Comparison of ENCODE assay signal across 16 cellular contexts in the genomic region with DNA sequence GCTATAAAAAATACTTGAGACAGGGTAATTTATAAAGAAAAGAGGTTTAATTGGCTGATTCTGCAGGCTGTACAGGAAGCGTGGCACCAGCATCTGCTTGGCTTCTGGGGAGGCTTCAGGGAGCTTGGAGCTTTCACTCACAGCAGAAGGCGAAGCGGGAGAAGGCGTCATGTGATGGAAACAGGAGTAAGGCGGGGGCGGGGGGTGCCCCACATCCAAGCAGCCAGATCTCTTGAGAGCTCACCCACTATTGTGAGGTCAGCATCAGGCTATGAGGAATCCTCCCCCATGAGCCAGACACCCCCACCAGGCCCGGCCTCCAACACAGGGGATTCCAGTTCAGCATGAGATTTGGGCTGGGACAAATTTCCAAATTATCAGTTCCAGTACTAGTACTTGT. TPM values are rescaled to one million over a fixed set of nuclear protein-coding genes. Genes with fewer than 3 reads are reported as not detected.
DNase-seq lines count a peak whose midpoint lies in the region; ATAC-seq lines count a peak whose summit lies in the region.
"Had no signal": no experiment of that assay in that cellular context is flagged by ENCODE, and none has a peak within 500 bp of the region (broad histone marks: within the 10 kb centered on the region; RNA-seq: fewer than 3 reads in every experiment).

No MANE protein-coding gene starts in this region.

- peaks cover 63% of the 10 kb centered on the region for H3K36me3 Mint-ChIP-seq in activated CD4-positive, alpha-beta memory T cell treated with anti-CD3 and anti-CD28 coated beads for 36 hours
- H3K36me3 Mint-ChIP-seq in activated CD4-positive, alpha-beta memory T cell treated with anti-CD3 and anti-CD28 coated beads, Interleukin-2, amount 10 ng/mL, durations not matched to agents 7 days and 5 days (ENCODE audit: low read depth): peaks cover 86% of the 10 kb centered on the region
- H3K36me3 Mint-ChIP-seq in activated T-helper 2 cell treated with anti-CD3 and anti-CD28 coated beads, Interferon-gamma antibody, Interleukin-2, Interleukin-4, amounts not matched to agents 10 μg/mL and 5 μg/mL and 100 μg/mL, durations not matched to agents 14 hours and 24 hours and 36 hours (ENCODE audit: low read depth): peaks cover 94% of the 10 kb centered on the region

- no peak overlapping the region for H3K4me3 Mint-ChIP-seq in activated CD4-positive, alpha-beta memory T cell treated with anti-CD3 and anti-CD28 coated beads for 36 hours
- no peak overlapping the region for H3K4me3 Mint-ChIP-seq in activated CD4-positive, alpha-beta memory T cell treated with anti-CD3 and anti-CD28 coated beads, Interleukin-2, amount 10 ng/mL, durations not matched to agents 7 days and 5 days
- H3K4me3 Mint-ChIP-seq in activated T-helper 2 cell treated with anti-CD3 and anti-CD28 coated beads, Interferon-gamma antibody, Interleukin-2, Interleukin-4, amounts not matched to agents 10 μg/mL and 5 μg/mL and 100 μg/mL, durations not matched to agents 14 hours and 24 hours and 36 hours (ENCODE audit: low read depth): no peak overlapping the region
- H3K4me3 Mint-ChIP-seq: CD4-positive, alpha-beta memory T cell; effector memory CD8-positive, alpha-beta T cell; naive B cell had no signal

- POLR2A ChIA-PET in activated CD4-positive, alpha-beta memory T cell treated with anti-CD3 and anti-CD28 coated beads for 36 hours (lab: Charles Lee): no interaction called here
- POLR2A ChIA-PET in activated CD4-positive, alpha-beta memory T cell treated with anti-CD3 and anti-CD28 coated beads, Interleukin-2, amount 10 ng/mL, durations not matched to agents 7 days and 5 days (lab: Charles Lee): no interaction called here

- H3K9me3 Mint-ChIP-seq in activated CD4-positive, alpha-beta memory T cell treated with anti-CD3 and anti-CD28 coated beads for 36 hours: no peaks in the 10 kb centered on the region
- no peaks in the 10 kb centered on the region for H3K9me3 Mint-ChIP-seq in activated CD4-positive, alpha-beta memory T cell treated with anti-CD3 and anti-CD28 coated beads, Interleukin-2, amount 10 ng/mL, durations not matched to agents 7 days and 5 days
- H3K9me3 Mint-ChIP-seq in activated T-helper 2 cell treated with anti-CD3 and anti-CD28 coated beads, Interferon-gamma antibody, Interleukin-2, Interleukin-4, amounts not matched to agents 10 μg/mL and 5 μg/mL and 100 μg/mL, durations not matched to agents 14 hours and 24 hours and 36 hours: no peaks in the 10 kb centered on the region
- H3K9me3 Mint-ChIP-seq: CD4-positive, alpha-beta memory T cell; effector memory CD8-positive, alpha-beta T cell; naive B cell had no signal

- intact Hi-C loops in activated CD4-positive, alpha-beta memory T cell treated with anti-CD3 and anti-CD28 coated beads for 36 hours (cut with micrococcal nuclease): no loop called here
- intact Hi-C loops in activated T-helper 2 cell treated with anti-CD3 and anti-CD28 coated beads, Interferon-gamma antibody, Interleukin-2, Interleukin-4, amounts not matched to agents 10 μg/mL and 5 μg/mL and 100 μg/mL, durations not matched to agents 14 hours and 24 hours and 36 hours (cut with micrococcal nuclease): no loop called here

- H3K4me1 Mint-ChIP-seq in activated CD4-positive, alpha-beta memory T cell treated with anti-CD3 and anti-CD28 coated beads for 36 hours (ENCODE audit: low read depth): peaks cover 24% of the 10 kb centered on the region
- peaks cover 5% of the 10 kb centered on the region for H3K4me1 Mint-ChIP-seq in activated CD4-positive, alpha-beta memory T cell treated with anti-CD3 and anti-CD28 coated beads, Interleukin-2, amount 10 ng/mL, durations not matched to agents 7 days and 5 days
- H3K4me1 Mint-ChIP-seq in activated T-helper 2 cell treated with anti-CD3 and anti-CD28 coated beads, Interferon-gamma antibody, Interleukin-2, Interleukin-4, amounts not matched to agents 10 μg/mL and 5 μg/mL and 100 μg/mL, durations not matched to agents 14 hours and 24 hours and 36 hours (ENCODE audit: low read depth): peaks cover 27% of the 10 kb centered on the region

- H3K27me3 Mint-ChIP-seq in activated CD4-positive, alpha-beta memory T cell treated with anti-CD3 and anti-CD28 coated beads for 36 hours: no peaks in the 10 kb centered on the region
- H3K27me3 Mint-ChIP-seq in activated CD4-positive, alpha-beta memory T cell treated with anti-CD3 and anti-CD28 coated beads, Interleukin-2, amount 10 ng/mL, durations not matched to agents 7 days and 5 days: no peaks in the 10 kb centered on the region
- H3K27me3 Mint-ChIP-seq in activated T-helper 2 cell treated with anti-CD3 and anti-CD28 coated beads, Interferon-gamma antibody, Interleukin-2, Interleukin-4, amounts not matched to agents 10 μg/mL and 5 μg/mL and 100 μg/mL, durations not matched to agents 14 hours and 24 hours and 36 hours (ENCODE audit: low read depth): no peaks in the 10 kb centered on the region
- H3K27me3 Mint-ChIP-seq: CD4-positive, alpha-beta memory T cell; effector memory CD8-positive, alpha-beta T cell; naive B cell had no signal

- no peak for ATAC-seq in GM19395 (IDR thresholded peaks at IDR 0.05; ENCODE audit: unreplicated experiment)
- ATAC-seq: A549; effector memory CD8-positive, alpha-beta T cell had no signal

- H3K27ac Mint-ChIP-seq in activated CD4-positive, alpha-beta memory T cell treated with anti-CD3 and anti-CD28 coated beads for 36 hours: no peak overlapping the region
- H3K27ac Mint-ChIP-seq in activated CD4-positive, alpha-beta memory T cell treated with anti-CD3 and anti-CD28 coated beads, Interleukin-2, amount 10 ng/mL, durations not matched to agents 7 days and 5 days: no peak overlapping the region
- peak overlapping the region; percentile 56 for H3K27ac Mint-ChIP-seq in activated T-helper 2 cell treated with anti-CD3 and anti-CD28 coated beads, Interferon-gamma antibody, Interleukin-2, Interleukin-4, amounts not matched to agents 10 μg/mL and 5 μg/mL and 100 μg/mL, durations not matched to agents 14 hours and 24 hours and 36 hours

- CTCF ChIA-PET in activated CD4-positive, alpha-beta memory T cell treated with anti-CD3 and anti-CD28 coated beads for 36 hours (lab: Charles Lee): no interaction called here
- CTCF ChIA-PET in activated CD4-positive, alpha-beta memory T cell treated with anti-CD3 and anti-CD28 coated beads, Interleukin-2, amount 10 ng/mL, durations not matched to agents 7 days and 5 days (lab: Charles Lee): no interaction called here

- peak; percentile 68 for DNase-seq in activated CD4-positive, alpha-beta memory T cell treated with anti-CD3 and anti-CD28 coated beads for 36 hours
- DNase-seq in activated CD4-positive, alpha-beta memory T cell treated with anti-CD3 and anti-CD28 coated beads, Interleukin-2, amount 10 ng/mL, durations not matched to agents 7 days and 5 days: no peak
- DNase-seq in activated T-helper 2 cell treated with anti-CD3 and anti-CD28 coated beads, Interferon-gamma antibody, Interleukin-2, Interleukin-4, amounts not matched to agents 10 μg/mL and 5 μg/mL and 100 μg/mL, durations not matched to agents 14 hours and 24 hours and 36 hours (ENCODE audit: low spot score): no peak
- peak; percentile 17 to 49 for DNase-seq in stimulated activated CD4-positive, alpha-beta T cell treated with anti-CD3 and anti-CD28 coated beads, Interleukin-12 subunit alpha, Interleukin-12 subunit beta, amount 100 ng/mL, for 24 hours (ENCODE audit: low read depth in 2 of 2)
- peak; percentile 60 for DNase-seq in stimulated activated CD8-positive, alpha-beta memory T cell treated with anti-CD3 and anti-CD28 coated beads, Interleukin-4, amount 100 ng/mL, for 48 hours
- DNase-seq in HCEC 1CT (no peak), NCI-H524 (lab: John Stamatoyannopoulos, UW) (no peak)
- DNase-seq: activated gamma-delta T cell; CD4-positive, alpha-beta memory T cell; effector memory CD8-positive, alpha-beta T cell; naive B cell; NCI-H2029 treated with DMSO at 0.1 percent for 48 hours; PC-9; SK-N-SH had no signal

RNA-seq across cellular contexts. Expression of a gene that starts 46.2 kb away (rescaled TPM):
- 10 to 100 TPM; 18.1 to 19.4 TPM for total RNA-seq in activated CD4-positive, alpha-beta memory T cell treated with anti-CD3 and anti-CD28 coated beads for 36 hours
- 10 to 100 TPM; 31.4 to 31.6 TPM for total RNA-seq in activated CD4-positive, alpha-beta memory T cell treated with anti-CD3 and anti-CD28 coated beads, Interleukin-2, amount 10 ng/mL, durations not matched to agents 7 days and 5 days
- 17.0 and 18.9 TPM in 2 replicates for total RNA-seq in activated T-helper 2 cell treated with anti-CD3 and anti-CD28 coated beads, Interferon-gamma antibody, Interleukin-2, Interleukin-4, amounts not matched to agents 10 μg/mL and 5 μg/mL and 100 μg/mL, durations not matched to agents 14 hours and 24 hours and 36 hours

RNA-seq across cellular contexts. Expression of a gene that starts 53.5 kb away (rescaled TPM):
- total RNA-seq in activated CD4-positive, alpha-beta memory T cell treated with anti-CD3 and anti-CD28 coated beads for 36 hours: 10 to 100 TPM; 83.1 to 83.8 TPM
- 10 to 100 TPM; 96.0 to 96.5 TPM for total RNA-seq in activated CD4-positive, alpha-beta memory T cell treated with anti-CD3 and anti-CD28 coated beads, Interleukin-2, amount 10 ng/mL, durations not matched to agents 7 days and 5 days
- 80.1 and 89.6 TPM in 2 replicates for total RNA-seq in activated T-helper 2 cell treated with anti-CD3 and anti-CD28 coated beads, Interferon-gamma antibody, Interleukin-2, Interleukin-4, amounts not matched to agents 10 μg/mL and 5 μg/mL and 100 μg/mL, durations not matched to agents 14 hours and 24 hours and 36 hours

Comparison
In these comparisons a context has a peak if more than half of its experiments do, and no peak if none do; other contexts are left out.
1. DNase-seq: peak in activated CD4-positive, alpha-beta memory T cell treated with anti-CD3 and anti-CD28 coated beads for 36 hours (single experiment), stimulated activated CD4-positive, alpha-beta T cell treated with anti-CD3 and anti-CD28 coated beads, Interleukin-12 subunit alpha, Interleukin-12 subunit beta, amount 100 ng/mL, for 24 hours (2 of 2) and stimulated activated CD8-positive, alpha-beta memory T cell treated with anti-CD3 and anti-CD28 coated beads, Interleukin-4, amount 100 ng/mL, for 48 hours (single experiment); none in activated CD4-positive, alpha-beta memory T cell treated with anti-CD3 and anti-CD28 coated beads, Interleukin-2, amount 10 ng/mL, durations not matched to agents 7 days and 5 days (single experiment), activated T-helper 2 cell treated with anti-CD3 and anti-CD28 coated beads, Interferon-gamma antibody, Interleukin-2, Interleukin-4, amounts not matched to agents 10 μg/mL and 5 μg/mL and 100 μg/mL, durations not matched to agents 14 hours and 24 hours and 36 hours (single experiment), HCEC 1CT (single experiment) and NCI-H524 (0 of 2).